In the genomic region with DNA sequence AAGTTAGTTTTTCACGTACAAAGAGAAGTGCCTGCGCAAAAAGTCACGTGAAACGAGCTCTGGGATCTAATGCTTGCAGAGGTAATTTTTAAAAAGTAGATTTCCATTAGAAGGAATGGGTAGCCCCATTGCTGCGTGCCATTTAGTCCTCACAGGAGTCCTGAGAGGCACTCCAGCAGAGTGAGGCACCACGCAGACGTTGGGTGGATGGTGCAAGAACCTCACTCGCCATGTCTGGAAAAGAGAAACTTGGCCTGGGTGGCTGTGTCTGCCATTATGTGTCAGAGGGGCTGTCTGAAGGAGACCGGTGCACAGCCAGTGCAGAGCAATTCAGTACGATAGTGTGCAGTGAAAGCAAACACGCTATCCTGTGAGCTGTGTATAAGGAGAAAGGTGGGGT, we compare ENCODE assay signal across 9 cellular contexts. TPM values are rescaled to one million over a fixed set of nuclear protein-coding genes. Genes with fewer than 3 reads are reported as not detected.
A peak's percentile ranks its signal among the peaks of the same experiment; 100 is the strongest.
DNase-seq lines count a peak whose midpoint lies in the region; ATAC-seq and TF ChIP-seq lines count a peak whose summit lies in the region.
"Had no signal": no experiment of that assay in that cellular context is flagged by ENCODE, and none has a peak within 500 bp of the region (broad histone marks: within the 10 kb centered on the region; RNA-seq: fewer than 3 reads in every experiment).

No MANE protein-coding gene starts in this region.

- H3K27ac Mint-ChIP-seq in chondrocyte (ENCODE audit: unreplicated experiment) = no peak overlapping the region

- peaks cover 13% of the 10 kb centered on the region; the same call in 1 of the 2 replicates for H3K36me3 ChIP-seq in DND-41 (ENCODE audit: insufficient read depth, low read length)
- H3K36me3 ChIP-seq in neuron (ENCODE audit: insufficient read depth, low read length) = no peaks in the 10 kb centered on the region

- H3K9me3 ChIP-seq in DND-41 (ENCODE audit: insufficient read depth, low read length, severe bottlenecking) (no peaks in the 10 kb centered on the region), neuron (ENCODE audit: low read length) (no peaks in the 10 kb centered on the region)

- no peaks in the 10 kb centered on the region for H3K27me3 Mint-ChIP-seq in chondrocyte (ENCODE audit: low read depth)

- peaks cover 41% of the 10 kb centered on the region for H3K79me2 ChIP-seq in DND-41 (ENCODE audit: insufficient read depth, low read length)

- TF ChIP-seq CTCF in DND-41 (IDR thresholded peaks at IDR 0.05; ENCODE audit: borderline replicate concordance, extremely low read depth, low read length, poor library complexity, severe bottlenecking) = no peak
- no peak for TF ChIP-seq CTCF in NB4 (IDR thresholded peaks at IDR 0.05; ENCODE audit: low read depth, low read length)
- no peak for TF ChIP-seq CTCF in chondrocyte (IDR thresholded peaks at IDR 0.05)

- H3K27ac ChIP-seq in DND-41 (ENCODE audit: low read length) = peak overlapping the region; percentile 98
- H3K27ac ChIP-seq in caudate nucleus (ENCODE audit: low read depth, low read length) = no peak overlapping the region

- peak overlapping the region; percentile 44 for H3K4me3 Mint-ChIP-seq in chondrocyte (ENCODE audit: unreplicated experiment)

- no peaks in the 10 kb centered on the region for H3K27me3 ChIP-seq in DND-41 (ENCODE audit: insufficient read depth, low read length, poor library complexity)
- no peaks in the 10 kb centered on the region for H3K27me3 ChIP-seq in neuron (ENCODE audit: insufficient read depth, low read length)

- no peak for TF ChIP-seq POLR2A in NB4 (IDR thresholded peaks at IDR 0.05; ENCODE audit: extremely low read depth, insufficient read length)

- H3K4me3 ChIP-seq in DND-41 (ENCODE audit: low read depth in 1 of 2, low read length in 2 of 2) (peak overlapping the region; percentile 40 to 78; a peak in 3 of 4 replicates), NB4 (ENCODE audit: low read depth, low read length) (peak overlapping the region; percentile 76), neuron (ENCODE audit: low read length) (peak overlapping the region; percentile 87)

- peaks cover 30% of the 10 kb centered on the region for H3K4me1 ChIP-seq in DND-41 (ENCODE audit: insufficient read depth, low read length)
- peaks cover 20% of the 10 kb centered on the region for H3K4me1 ChIP-seq in neuron (ENCODE audit: insufficient read depth, low read length)

- peaks cover 5% of the 10 kb centered on the region for H3K9me3 Mint-ChIP-seq in chondrocyte (ENCODE audit: low read depth)

- no peaks in the 10 kb centered on the region for H3K36me3 Mint-ChIP-seq in chondrocyte (ENCODE audit: low read depth)

- H2AFZ ChIP-seq in DND-41 (ENCODE audit: low read depth, low read length) (no peak overlapping the region), neuron (ENCODE audit: low read depth, low read length) (no peak overlapping the region)

- DNase-seq in DND-41 (no peak), NB4 (ENCODE audit: low read depth) (peak; percentile 32), chondrocyte (ENCODE audit: low spot score) (peak; percentile 50), HuH-7 (ENCODE audit: low spot score) (no peak), caudate nucleus (lab: John Stamatoyannopoulos, UW) (no peak)
- DNase-seq: EL, NCI-H69 had no signal

- ATAC-seq in DND-41 (ENCODE audit: insufficient read depth, low read depth) (no peak), GM18909 (IDR thresholded peaks at IDR 0.05; ENCODE audit: poor library complexity, unreplicated experiment) (no peak)

- H4K20me1 ChIP-seq in DND-41 (ENCODE audit: insufficient read depth, low read length) = peaks cover 16% of the 10 kb centered on the region

- H3K4me1 Mint-ChIP-seq in chondrocyte (ENCODE audit: low read depth) = peaks cover 23% of the 10 kb centered on the region

- peak overlapping the region; percentile 72 for H3K4me2 ChIP-seq in DND-41 (ENCODE audit: insufficient read depth, low read length)

- peak overlapping the region; percentile 90 for H3K9ac ChIP-seq in DND-41 (ENCODE audit: low read depth, low read length)

RNA-seq across cellular contexts. Expression of gene HDAC4, which starts 1.8 kb away (rescaled TPM):
- 16.4 to 27.0 TPM (median 22.3 TPM) in 3 replicates for total RNA-seq in chondrocyte

Comparison
In these comparisons a context has a peak if more than half of its experiments do, and no peak if none do; other contexts are left out.
1. DNase-seq: peak in NB4 (single experiment) and chondrocyte (single experiment); none in DND-41 (single experiment), HuH-7 (single experiment) and caudate nucleus (0 of 61).
2. Peak in every context shown above with its lines, with median percentiles within 50 percentile points of each other: H3K4me3 ChIP-seq.